ENCODE assay signal across 8 cellular contexts in genomic region chr5:138032572-138033274, GRCh38. TPM values are rescaled to one million over a fixed set of nuclear protein-coding genes. Genes with fewer than 3 reads are reported as not detected.
DNase-seq lines count a peak whose midpoint lies in the region; ATAC-seq and TF ChIP-seq lines count a peak whose summit lies in the region.

Gene FAM13B, minus strand, starts transcription at chr5:138033079. Its CDS starts 13,968 bp downstream, at chr5:138019111.

- peak; percentile 62 for DNase-seq in DMS114 treated with DMSO at 0.1 percent for 48 hours (lab: John Stamatoyannopoulos, UW; ENCODE audit: unreplicated experiment)
- peak; percentile 62 for DNase-seq in HuH-7.5 (ENCODE audit: low spot score)
- DNase-seq in RPMI7951 (ENCODE audit: low read depth), result peak; percentile 59
- DNase-seq in activated T-helper 1 cell treated with Interleukin-2 at 50 U/mL for 16 hours (ENCODE audit: low read depth), result peak; percentile 71
- DNase-seq in fibroblast of gingiva (ENCODE audit: low read depth), result peak; percentile 66
- DNase-seq in natural killer cell, result peak; percentile 70
- peak; percentile 87 for DNase-seq in stimulated activated naive CD8-positive, alpha-beta T cell treated with anti-CD3 and anti-CD28 coated beads, Interleukin-15, Interleukin-2, amounts not matched to agents 100 U/mL and 50 U/mL, for 24 hours

- H3K27me3 Mint-ChIP-seq in natural killer cell (ENCODE audit: low read depth in 2 of 2), result no peaks in the 10 kb centered on the region

- H3K4me1 Mint-ChIP-seq in natural killer cell, result peaks cover 54 to 57% of the 10 kb centered on the region in 2 donors

- peak within 1 kb of the TSS; percentile 96 to 97 for H3K27ac Mint-ChIP-seq in natural killer cell

- H3K9me3 Mint-ChIP-seq in natural killer cell, result no peaks in the 10 kb centered on the region

- peak; percentile 0 for TF ChIP-seq CTCF in natural killer cell (IDR thresholded peaks at IDR 0.05)

- peak; percentile 49 for ATAC-seq in GM21529 (IDR thresholded peaks at IDR 0.05; ENCODE audit: unreplicated experiment)
- peak; percentile 77 to 91 (median 84) for ATAC-seq in natural killer cell
- ATAC-seq in stimulated activated naive CD8-positive, alpha-beta T cell treated with anti-CD3 and anti-CD28 coated beads, Interleukin-15, Interleukin-2, amounts not matched to agents 100 U/mL and 50 U/mL, for 24 hours, result peak; percentile 83

- intact Hi-C loops in natural killer cell (cut with micrococcal nuclease), result loop anchor here (2.0 kb wide), 1 partner anchor 280 kb away; no protein-coding TSS in a partner anchor

- H3K36me3 Mint-ChIP-seq in natural killer cell, result no peaks in the 10 kb centered on the region

- peak within 1 kb of the TSS; percentile 95 for H3K4me3 Mint-ChIP-seq in natural killer cell

RNA-seq across cellular contexts. Expression of gene FAM13B, which starts in this region (rescaled TPM):
- 6.2 and 6.4 TPM in 2 replicates for total RNA-seq in RPMI7951 (2014; rRNA removed; shearing (Covaris generic))
- total RNA-seq in natural killer cell, result 10 to 100 TPM; 58.8 to 74.4 (median 67.4) TPM

Comparison
In these comparisons a context has a peak if more than half of its experiments do, and no peak if none do; other contexts are left out.
1. Peak in every context shown above with its lines: DNase-seq and ATAC-seq.